31 cellular contexts compared by ENCODE assay signal in the genomic region with DNA sequence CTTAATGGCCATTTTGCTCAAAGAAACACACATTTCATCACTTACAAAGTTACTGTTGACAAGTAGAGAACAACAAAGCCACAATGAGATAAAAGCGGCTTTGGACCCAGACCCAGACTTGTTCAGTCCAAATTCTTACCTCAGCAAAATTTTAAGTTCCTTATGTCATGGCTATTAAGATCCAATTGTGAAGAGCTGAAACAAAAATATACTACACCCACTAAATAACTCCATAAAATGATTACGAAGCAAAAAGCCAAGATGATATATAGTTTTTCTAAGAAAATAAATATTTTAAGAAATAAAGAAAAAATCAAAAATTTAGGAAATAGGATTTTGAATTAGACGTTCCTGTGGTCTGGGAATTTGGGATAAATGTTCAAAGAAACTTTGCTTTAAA.
"Had no signal": no experiment of that assay in that cellular context is flagged by ENCODE, and none has a peak within 500 bp of the region (broad histone marks: within the 10 kb centered on the region; RNA-seq: fewer than 3 reads in every experiment).

No MANE protein-coding gene starts in this region.

- H3K27ac ChIP-seq: ascending aorta, body of pancreas, epithelial cell of prostate, esophagus squamous epithelium, foreskin keratinocyte, gastrocnemius medialis, heart left ventricle had no signal

- H3K36me3 ChIP-seq: ascending aorta, esophagus squamous epithelium, gastrocnemius medialis, heart left ventricle had no signal

- H3K27me3 ChIP-seq: ascending aorta, body of pancreas, esophagus squamous epithelium, gastrocnemius medialis, heart left ventricle had no signal

- DNase-seq: activated CD4-positive, alpha-beta memory T cell treated with anti-CD3 and anti-CD28 coated beads for 36 hours; activated CD4-positive, alpha-beta T cell treated with anti-CD3 and anti-CD28 coated beads for 36 hours; activated CD4-positive, alpha-beta T cell treated with anti-CD3 and anti-CD28 coated beads, Interleukin-2, amount 10 ng/mL, durations not matched to agents 24 days and 14 days; activated CD4-positive, CD25-positive, alpha-beta regulatory T cell; activated CD4-positive, CD25-positive, alpha-beta regulatory T cell treated with anti-CD3 and anti-CD28 coated beads, Interleukin-2, amount 50 U/mL, for 72 hours; activated CD8-positive, alpha-beta memory T cell treated with anti-CD3 and anti-CD28 coated beads, Interleukin-2, amount 10 ng/mL, durations not matched to agents 7 days and 5 days; activated CD8-positive, alpha-beta memory T cell treated with anti-CD3 and anti-CD28 coated beads, Interleukin-2, amount 50 U/mL, for 4 hours; activated CD8-positive, alpha-beta T cell treated with anti-CD3 and anti-CD28 coated beads, Interleukin-2, amount 10 ng/mL, durations not matched to agents 7 days and 5 days; activated effector memory CD4-positive, alpha-beta T cell treated with anti-CD3 and anti-CD28 coated beads, Interleukin-2, amount 50 U/mL, for 16 hours; activated naive CD4-positive, alpha-beta T cell; activated naive CD4-positive, alpha-beta T cell treated with anti-CD3 and anti-CD28 coated beads, Interleukin-2, amount 10 ng/mL, durations not matched to agents 7 days and 5 days; activated naive CD8-positive, alpha-beta T cell treated with anti-CD3 and anti-CD28 coated beads, Interleukin-2, amount 10 ng/mL, durations not matched to agents 7 days and 5 days; activated T-cell treated with anti-CD3 and anti-CD28 coated beads, Interleukin-2, amount 50 U/mL, for 1 hour; activated T-cell treated with anti-CD3 and anti-CD28 coated beads, Interleukin-2, amount 50 U/mL, for 48 hours; body of pancreas; caudate nucleus; cortex of kidney; dermis blood vessel endothelial cell; effector CD4-positive, alpha-beta T cell; effector memory CD8-positive, alpha-beta T cell; esophagus squamous epithelium; foreskin keratinocyte; gastrocnemius medialis; glutamatergic neuron; heart left ventricle; T-helper 2 cell had no signal

- FAIRE-seq: colon, endothelial cell of umbilical vein had no signal

- H3K4me1 ChIP-seq: ascending aorta, body of pancreas, esophagus squamous epithelium, foreskin keratinocyte, gastrocnemius medialis had no signal

- H3K9me3 ChIP-seq: body of pancreas, esophagus squamous epithelium, gastrocnemius medialis had no signal

- H3K4me3 ChIP-seq: ascending aorta, body of pancreas, esophagus squamous epithelium, gastrocnemius medialis, heart left ventricle had no signal

- ATAC-seq: activated CD4-positive, alpha-beta T cell treated with anti-CD3 and anti-CD28 coated beads for 36 hours; activated CD8-positive, alpha-beta memory T cell treated with anti-CD3 and anti-CD28 coated beads, Interleukin-2, amount 10 ng/mL, durations not matched to agents 7 days and 5 days; activated CD8-positive, alpha-beta T cell treated with anti-CD3 and anti-CD28 coated beads, Interleukin-2, amount 10 ng/mL, durations not matched to agents 7 days and 5 days; activated naive CD4-positive, alpha-beta T cell treated with anti-CD3 and anti-CD28 coated beads, Interleukin-2, amount 50 U/mL, for 72 hours; body of pancreas; effector memory CD8-positive, alpha-beta T cell; foreskin keratinocyte; gastrocnemius medialis had no signal
